Comparison of ENCODE assay signal across 8 cellular contexts in the genomic region with DNA sequence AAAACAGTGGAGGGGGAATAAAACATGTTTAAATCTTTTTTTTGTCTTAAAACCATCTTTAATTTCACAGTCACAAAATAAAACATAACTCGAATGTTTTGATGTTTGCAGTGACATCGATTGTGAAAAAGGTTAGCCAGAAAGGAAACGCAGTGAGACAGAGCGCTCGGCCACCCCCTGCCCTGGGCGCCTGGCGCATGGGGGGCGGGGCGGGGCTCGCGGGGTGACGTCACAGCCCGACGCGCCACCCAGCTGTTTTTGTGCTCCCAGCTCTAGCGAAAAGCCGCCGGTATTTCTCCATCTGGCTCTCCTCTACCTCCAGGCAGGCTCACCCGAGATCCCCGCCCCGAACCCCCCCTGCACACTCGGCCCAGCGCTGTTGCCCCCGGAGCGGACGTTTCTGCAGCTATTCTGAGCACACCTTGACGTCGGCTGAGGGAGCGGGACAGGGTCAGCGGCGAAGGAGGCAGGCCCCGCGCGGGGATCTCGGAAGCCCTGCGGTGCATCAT. TPM values are rescaled to one million over a fixed set of nuclear protein-coding genes. Genes with fewer than 3 reads are reported as not detected.
DNase-seq lines count a peak whose midpoint lies in the region; ATAC-seq and TF ChIP-seq lines count a peak whose summit lies in the region.

A gene (plus strand): TSS at position 255 of the 509 bp plus-strand sequence. CDS start 253 bp downstream, at position 508.

- H3K4me3 ChIP-seq in kidney epithelial cell (ENCODE audit: low read depth, low read length), result peak within 1 kb of the TSS; percentile 69

- ATAC-seq in HG02610 (IDR thresholded peaks at IDR 0.05; ENCODE audit: unreplicated experiment), result peak; percentile 58

- DNase-seq in GM04504 (ENCODE audit: low read depth) (peak; percentile 69), NCI-H2107 treated with DMSO at 0.1 percent for 48 hours (lab: John Stamatoyannopoulos, UW; ENCODE audit: unreplicated experiment) (peak; percentile 37), cerebellum (ENCODE audit: low spot score) (peak; percentile 89), kidney epithelial cell (ENCODE audit: low read depth) (no peak), cortex of kidney (lab: John Stamatoyannopoulos, UW) (no peak)
- peak; percentile 60 to 64 for DNase-seq in activated CD4-positive, alpha-beta T cell treated with anti-CD3 and anti-CD28 coated beads for 24 hours (ENCODE audit: low read depth in 2 of 2)
- DNase-seq in stimulated activated CD4-positive, alpha-beta T cell treated with anti-CD3 and anti-CD28 coated beads, Interleukin-12 subunit alpha, Interleukin-12 subunit beta, amount 100 ng/mL, for 48 hours (ENCODE audit: low read depth in 2 of 3, low spot score in 1 of 3), result peak; percentile 48 to 64 (median 60)

- no peak for TF ChIP-seq CTCF in kidney epithelial cell (IDR thresholded peaks at IDR 0.05; ENCODE audit: insufficient read depth, low read length, poor library complexity, severe bottlenecking)

- no peaks in the 10 kb centered on the region for H3K27me3 ChIP-seq in kidney epithelial cell (ENCODE audit: control insufficient read depth, insufficient read depth, low read length)

- H3K36me3 ChIP-seq in kidney epithelial cell (ENCODE audit: control insufficient read depth, insufficient read depth, low read length), result no peaks in the 10 kb centered on the region

RNA-seq across cellular contexts. Expression of the gene that starts here (rescaled TPM):
- total RNA-seq in cerebellum (33.1 TPM), kidney epithelial cell (44.2 and 47.0 TPM in 2 replicates)

Comparison
In these comparisons a context has a peak if more than half of its experiments do, and no peak if none do; other contexts are left out.
1. DNase-seq: peak in GM04504 (single experiment), NCI-H2107 treated with DMSO at 0.1 percent for 48 hours (single experiment), activated CD4-positive, alpha-beta T cell treated with anti-CD3 and anti-CD28 coated beads for 24 hours (2 of 2), cerebellum (single experiment) and stimulated activated CD4-positive, alpha-beta T cell treated with anti-CD3 and anti-CD28 coated beads, Interleukin-12 subunit alpha, Interleukin-12 subunit beta, amount 100 ng/mL, for 48 hours (3 of 3); none in kidney epithelial cell (single experiment) and cortex of kidney (single experiment).